ENCODE assay signal across 2 cellular contexts in the genomic region with DNA sequence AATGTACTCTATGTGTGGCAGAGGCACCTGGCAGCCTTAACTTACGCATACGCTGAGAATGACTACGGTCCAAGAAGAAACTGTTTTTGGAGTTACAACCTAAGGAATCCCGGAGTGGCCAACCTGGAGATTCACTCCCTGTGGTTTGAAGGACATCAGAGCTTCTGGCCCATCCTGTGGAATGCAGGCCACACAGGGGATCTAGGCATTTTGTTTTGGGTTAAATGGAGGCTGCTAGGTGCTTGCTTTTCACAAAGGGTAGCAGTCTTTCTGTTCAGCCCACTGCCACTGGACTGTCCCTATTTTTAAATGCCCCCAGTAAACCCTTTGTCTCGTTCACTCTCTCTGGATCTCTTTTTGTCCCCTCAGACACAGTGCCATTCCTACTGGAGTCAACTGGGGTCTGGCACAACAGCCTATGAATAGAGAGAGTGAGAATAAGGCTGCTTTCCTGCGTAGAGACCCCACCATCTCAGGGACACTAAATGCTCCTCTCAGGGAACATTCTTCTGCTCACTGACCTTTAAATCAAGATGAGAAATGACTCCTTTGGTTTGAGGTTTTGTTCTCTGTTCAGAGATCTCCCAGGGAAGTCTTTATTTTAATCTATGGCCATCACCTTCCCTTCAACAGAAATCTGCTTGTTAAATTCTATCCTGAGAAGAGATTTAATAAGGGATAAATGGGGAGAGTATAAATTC.
TF ChIP-seq lines count a peak whose summit lies in the region.

No MANE protein-coding gene starts in this region.

TF ChIP-seq in H1, 55 proteins besides CTCF, POLR2A, EP300 and RAD21:
- TF ChIP-seq, protein P1, sequence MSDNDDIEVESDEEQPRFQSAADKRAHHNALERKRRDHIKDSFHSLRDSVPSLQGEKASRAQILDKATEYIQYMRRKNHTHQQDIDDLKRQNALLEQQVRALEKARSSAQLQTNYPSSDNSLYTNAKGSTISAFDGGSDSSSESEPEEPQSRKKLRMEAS (IDR thresholded peaks at IDR 0.05) = no peak
- TF ChIP-seq ASH2L (IDR thresholded peaks at IDR 0.05; ENCODE audit: low read length) = peak; percentile 8
- TF ChIP-seq HDAC2 (IDR thresholded peaks at IDR 0.05; ENCODE audit: borderline replicate concordance in 1 of 2, low read depth in 2 of 2, low read length in 2 of 2) = 0 out of 4 replicates have a peak, but pooled peaks of 1 of the 2 experiments have one; percentile 40
- 0 out of 2 replicates have a peak, but pooled peaks have one; percentile 7 for TF ChIP-seq YY1 (IDR thresholded peaks at IDR 0.05; ENCODE audit: low read depth, low read length)
- peak; percentile 59; the same call in 1 of the 2 replicates for TF ChIP-seq TEAD4 (IDR thresholded peaks at IDR 0.05; ENCODE audit: low read depth, low read length)
- no peak for TF ChIP-seq CHD2 (IDR thresholded peaks at IDR 0.05; ENCODE audit: low read length)
- TF ChIP-seq CTBP2 (IDR thresholded peaks at IDR 0.05; ENCODE audit: borderline replicate concordance, insufficient read depth, insufficient read length, low read length) = peak; percentile 23

TF ChIP-seq in SK-N-SH, 30 proteins besides CTCF, POLR2A, EP300 and RAD21:
- TF ChIP-seq TEAD4 (IDR thresholded peaks at IDR 0.05; ENCODE audit: borderline replicate concordance, insufficient read depth) = no peak
- no peak for TF ChIP-seq JUND (IDR thresholded peaks at IDR 0.05)
- no peak for TF ChIP-seq EZH2phosphoT487 (IDR thresholded peaks at IDR 0.05; ENCODE audit: borderline replicate concordance, low read depth)
- TF ChIP-seq, protein P2, sequence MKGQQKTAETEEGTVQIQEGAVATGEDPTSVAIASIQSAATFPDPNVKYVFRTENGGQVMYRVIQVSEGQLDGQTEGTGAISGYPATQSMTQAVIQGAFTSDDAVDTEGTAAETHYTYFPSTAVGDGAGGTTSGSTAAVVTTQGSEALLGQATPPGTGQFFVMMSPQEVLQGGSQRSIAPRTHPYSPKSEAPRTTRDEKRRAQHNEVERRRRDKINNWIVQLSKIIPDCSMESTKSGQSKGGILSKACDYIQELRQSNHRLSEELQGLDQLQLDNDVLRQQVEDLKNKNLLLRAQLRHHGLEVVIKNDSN (IDR thresholded peaks at IDR 0.05; ENCODE audit: borderline replicate concordance, low read depth) = no peak
- no peak for TF ChIP-seq TCF12 (IDR thresholded peaks at IDR 0.05)
